ENCODE assay signal across 8 cellular contexts in genomic region chr11:86291466-86292262, GRCh38. TPM values are rescaled to one million over a fixed set of nuclear protein-coding genes. Genes with fewer than 3 reads are reported as not detected.
A peak's percentile ranks its signal among the peaks of the same experiment; 100 is the strongest.
DNase-seq lines count a peak whose midpoint lies in the region; ATAC-seq and TF ChIP-seq lines count a peak whose summit lies in the region.

No MANE protein-coding gene starts in this region.

- DNase-seq in AG08395 (ENCODE audit: low spot score) (peak; percentile 70), GM13977 (ENCODE audit: low spot score) (peak; percentile 38), NCI-H1694 (lab: John Stamatoyannopoulos, UW) (peak; percentile 45), activated B cell treated with CpG ODN at 0.5 μM for 24 hours (no peak), choroid plexus epithelial cell (ENCODE audit: low read depth) (peak; percentile 55), lung (ENCODE audit: low spot score) (peak; percentile 32)
- DNase-seq in stimulated activated CD8-positive, alpha-beta memory T cell treated with anti-CD3 and anti-CD28 coated beads, Interleukin-15, amount 100 ng/mL, for 4 hours (ENCODE audit: low read depth in 2 of 2), result peak; percentile 9 to 45

- no peak overlapping the region for H3K27ac Mint-ChIP-seq in activated B cell treated with CpG ODN at 0.5 μM for 24 hours

- H3K27ac ChIP-seq in lung (ENCODE audit: low read depth in 1 of 2, low read length in 1 of 2), result no peak overlapping the region

- intact Hi-C loops in activated B cell treated with CpG ODN at 0.5 μM for 24 hours (cut with micrococcal nuclease), result loop anchor here (1.0 kb wide), 5 partner anchors 10 to 696 kb away; no protein-coding TSS in a partner anchor

- H3K36me3 ChIP-seq in lung (ENCODE audit: control insufficient read depth in 2 of 2, insufficient read depth in 2 of 2, low read length in 2 of 2), result no peaks in the 10 kb centered on the region

- H3K27me3 Mint-ChIP-seq in activated B cell treated with CpG ODN at 0.5 μM for 24 hours, result no peaks in the 10 kb centered on the region

- no peaks in the 10 kb centered on the region for H3K9me3 ChIP-seq in lung (ENCODE audit: control insufficient read depth in 2 of 2, insufficient read depth in 1 of 2, low read length in 1 of 2)

- H3K9me3 Mint-ChIP-seq in activated B cell treated with CpG ODN at 0.5 μM for 24 hours, result no peaks in the 10 kb centered on the region

- POLR2A ChIA-PET in activated B cell treated with CpG ODN at 0.5 μM for 24 hours (lab: Charles Lee), result interaction anchor here (0.7 to 1.5 kb wide), 5 partner anchors 136 to 254 kb away, joined by 3 to 8 read pairs (median 4); partner anchors contain the start of gene PICALM

- no peak overlapping the region for H3K4me3 Mint-ChIP-seq in activated B cell treated with CpG ODN at 0.5 μM for 24 hours

- CTCF ChIA-PET in activated B cell treated with CpG ODN at 0.5 μM for 24 hours (lab: Charles Lee), result interaction anchor here (0.5 to 2.3 kb wide), 13 partner anchors 10 to 437 kb away, joined by 3 to 25 read pairs (median 4); partner anchors contain the start of genes CCDC83, EED and HIKESHI

- in situ Hi-C loops in GM13977 (cut with MboI; ENCODE audit: low pct_unique_long_range_greater_than_20kb, low sequenced_read_pairs, unreplicated experiment), result loop anchor here (10.0 to 25.0 kb wide), 2 partner anchors 347 to 429 kb away; partner anchors contain the start of gene CCDC83

- peak; percentile 44 for ATAC-seq in activated B cell treated with CpG ODN at 0.5 μM for 24 hours (ENCODE audit: low read depth)
- ATAC-seq in lung (ENCODE audit: insufficient read depth, low FRiP score), result peak; percentile 84
- no peak for ATAC-seq in GM18505 (IDR thresholded peaks at IDR 0.05; ENCODE audit: unreplicated experiment)

- WGBS in lung, 2 donors, result 29 to 36% methylated on average over 3 of the region's 3 CpGs

- H3K27me3 ChIP-seq in lung (ENCODE audit: control insufficient read depth, insufficient read depth), result no peaks in the 10 kb centered on the region

- H3K4me3 ChIP-seq in choroid plexus epithelial cell (ENCODE audit: low read depth, low read length), result no peak overlapping the region
- no peak overlapping the region for H3K4me3 ChIP-seq in lung

- H3K36me3 Mint-ChIP-seq in activated B cell treated with CpG ODN at 0.5 μM for 24 hours (ENCODE audit: low read depth), result no peaks in the 10 kb centered on the region

- peaks cover 35% of the 10 kb centered on the region for H3K4me1 Mint-ChIP-seq in activated B cell treated with CpG ODN at 0.5 μM for 24 hours

- TF ChIP-seq CTCF in GM13977 (IDR thresholded peaks at IDR 0.05; ENCODE audit: extremely low read depth, insufficient read depth, missing control alignments) (peak; percentile 65), activated B cell treated with CpG ODN at 0.5 μM for 24 hours (IDR thresholded peaks at IDR 0.05) (peak; percentile 34), choroid plexus epithelial cell (conservative IDR thresholded peaks at IDR 0.05; ENCODE audit: low read depth, low read length) (peak; percentile 77), lung (IDR thresholded peaks at IDR 0.05; ENCODE audit: control extremely low read depth, extremely low read depth) (peak; percentile 33)

- no peaks in the 10 kb centered on the region for H3K4me1 ChIP-seq in lung (ENCODE audit: control insufficient read depth in 2 of 2, insufficient read depth in 2 of 2, low read length in 2 of 2)

- no peak for TF ChIP-seq POLR2A in GM18505 (IDR thresholded peaks at IDR 0.05; ENCODE audit: borderline replicate concordance, extremely low read depth, insufficient read depth, insufficient read length)

RNA-seq across cellular contexts. Expression of gene HIKESHI, which starts 10.4 kb away (rescaled TPM):
- 33.8 and 35.6 TPM in 2 replicates for total RNA-seq in activated B cell treated with CpG ODN at 0.5 μM for 24 hours
- total RNA-seq in lung, result 10 to 100 TPM; 27.0 to 29.6 TPM
- 10 to 100 TPM; 35.6 to 37.1 TPM for polyA plus RNA-seq in lung

RNA-seq across cellular contexts. Expression of gene EED, which starts 47.1 kb away (rescaled TPM):
- total RNA-seq in activated B cell treated with CpG ODN at 0.5 μM for 24 hours, result 55.2 and 63.7 TPM in 2 replicates
- total RNA-seq in lung, result 10 to 100 TPM; 14.1 to 40.2 TPM
- polyA plus RNA-seq in lung, result 10 to 100 TPM; 11.1 to 18.9 TPM
